11 cellular contexts compared by ENCODE assay signal in the genomic region with DNA sequence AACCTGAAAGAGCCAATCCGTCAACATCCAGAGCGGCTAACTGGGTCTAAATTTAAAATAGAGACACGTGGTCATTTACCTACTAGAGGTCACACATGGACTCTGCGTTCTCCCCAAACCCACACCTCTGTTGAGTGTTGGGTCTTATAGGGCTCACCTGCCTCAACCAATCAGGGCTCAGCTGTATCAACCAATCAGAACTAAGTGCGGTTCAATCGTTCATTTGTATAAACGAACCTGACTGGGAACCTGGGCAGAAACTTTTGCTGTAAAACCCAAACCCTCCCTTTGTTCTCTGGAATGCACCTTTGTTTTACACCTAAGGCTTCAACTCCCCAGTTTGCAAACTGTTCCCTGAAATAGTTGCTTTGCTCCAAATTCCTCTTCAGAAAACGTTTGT. TPM values are rescaled to one million over a fixed set of nuclear protein-coding genes. Genes with fewer than 3 reads are reported as not detected.
A peak's percentile ranks its signal among the peaks of the same experiment; 100 is the strongest.
DNase-seq lines count a peak whose midpoint lies in the region; ATAC-seq and TF ChIP-seq lines count a peak whose summit lies in the region.
"Had no signal": no experiment of that assay in that cellular context is flagged by ENCODE, and none has a peak within 500 bp of the region (broad histone marks: within the 10 kb centered on the region; RNA-seq: fewer than 3 reads in every experiment).

No MANE protein-coding gene starts in this region.

- no peaks in the 10 kb centered on the region for H3K36me3 ChIP-seq in neural progenitor cell

- no peak for ATAC-seq in esophagus mucosa
- no peak for ATAC-seq in GM19023 (IDR thresholded peaks at IDR 0.05; ENCODE audit: unreplicated experiment)

- no peaks in the 10 kb centered on the region for H3K27me3 ChIP-seq in neural progenitor cell

- H3K79me2 ChIP-seq in neural progenitor cell (ENCODE audit: low read depth), result no peaks in the 10 kb centered on the region

- no peaks in the 10 kb centered on the region for H3K9me3 ChIP-seq in neural progenitor cell (ENCODE audit: low read depth)

- H3K27me3 Mint-ChIP-seq in T-helper 2 cell treated with Interferon-gamma antibody and Interleukin-4, amounts not matched to agents 5 μg/mL and 100 μg/mL, for 36 hours (ENCODE audit: low read depth), result peaks cover 14% of the 10 kb centered on the region
- H3K27me3 Mint-ChIP-seq in IgD-negative memory B cell, result no peaks in the 10 kb centered on the region
- H3K27me3 Mint-ChIP-seq in activated naive CD8-positive, alpha-beta T cell treated with anti-CD3 and anti-CD28 coated beads for 36 hours, result peaks cover 19% of the 10 kb centered on the region
- no peaks in the 10 kb centered on the region for H3K27me3 Mint-ChIP-seq in neural progenitor cell (ENCODE audit: insufficient read depth, low read depth)

- H3K9me3 Mint-ChIP-seq in T-helper 2 cell treated with Interferon-gamma antibody and Interleukin-4, amounts not matched to agents 5 μg/mL and 100 μg/mL, for 36 hours, result no peaks in the 10 kb centered on the region
- H3K9me3 Mint-ChIP-seq in IgD-negative memory B cell (peaks cover 0 to 1% (median 0%) of the 10 kb centered on the region in 3 donors), neural progenitor cell (no peaks in the 10 kb centered on the region)
- H3K9me3 Mint-ChIP-seq in activated naive CD8-positive, alpha-beta T cell treated with anti-CD3 and anti-CD28 coated beads for 36 hours, result peaks cover 1% of the 10 kb centered on the region

- no peak overlapping the region for H3K27ac Mint-ChIP-seq in T-helper 2 cell treated with Interferon-gamma antibody and Interleukin-4, amounts not matched to agents 5 μg/mL and 100 μg/mL, for 36 hours
- H3K27ac Mint-ChIP-seq in IgD-negative memory B cell (peak overlapping the region in 2 of 3 donors; percentile 23 to 61), neural progenitor cell (no peak overlapping the region)
- H3K27ac Mint-ChIP-seq in activated naive CD8-positive, alpha-beta T cell treated with anti-CD3 and anti-CD28 coated beads for 36 hours, result no peak overlapping the region

- peak overlapping the region; percentile 69 for H2AFZ ChIP-seq in neural progenitor cell (replicated peaks)

- H3K4me3 Mint-ChIP-seq in T-helper 2 cell treated with Interferon-gamma antibody and Interleukin-4, amounts not matched to agents 5 μg/mL and 100 μg/mL, for 36 hours, result peak overlapping the region; percentile 86
- H3K4me3 Mint-ChIP-seq in IgD-negative memory B cell, result peak overlapping the region; percentile 89 to 91 (median 90)
- peak overlapping the region; percentile 83 for H3K4me3 Mint-ChIP-seq in activated naive CD8-positive, alpha-beta T cell treated with anti-CD3 and anti-CD28 coated beads for 36 hours
- peak overlapping the region; percentile 94 for H3K4me3 Mint-ChIP-seq in neural progenitor cell

- H3K4me1 ChIP-seq in neural progenitor cell, result no peaks in the 10 kb centered on the region

- no peak for DNase-seq in T-helper 2 cell treated with Interferon-gamma antibody and Interleukin-4, amounts not matched to agents 5 μg/mL and 100 μg/mL, for 36 hours (ENCODE audit: low spot score)
- DNase-seq in T-helper 2 cell, result no peak
- DNase-seq in activated naive CD8-positive, alpha-beta T cell treated with anti-CD3 and anti-CD28 coated beads for 36 hours, result no peak
- peak; percentile 29 for DNase-seq in neural progenitor cell (ENCODE audit: low spot score)
- no peak for DNase-seq in 8988T
- DNase-seq: activated CD8-positive, alpha-beta memory T cell treated with anti-CD3 and anti-CD28 coated beads for 24 hours; EL; SW 1271 had no signal

- H3K27ac ChIP-seq in neural progenitor cell, result no peak overlapping the region

- no peak for TF ChIP-seq CTCF in neural progenitor cell (IDR thresholded peaks at IDR 0.05)

- H3K4me3 ChIP-seq in neural progenitor cell, result no peak overlapping the region

- H4K20me1 ChIP-seq in neural progenitor cell (ENCODE audit: low read depth), result no peaks in the 10 kb centered on the region

- H3K9ac ChIP-seq in neural progenitor cell, result no peak overlapping the region

- peaks cover 20% of the 10 kb centered on the region for H3F3A ChIP-seq in neural progenitor cell (ENCODE audit: low read depth)

- no peak overlapping the region for H3K4me2 ChIP-seq in neural progenitor cell

- peaks cover 10% of the 10 kb centered on the region for H3K4me1 Mint-ChIP-seq in T-helper 2 cell treated with Interferon-gamma antibody and Interleukin-4, amounts not matched to agents 5 μg/mL and 100 μg/mL, for 36 hours (ENCODE audit: low read depth)
- H3K4me1 Mint-ChIP-seq in IgD-negative memory B cell (peaks cover 8 to 15% (median 8%) of the 10 kb centered on the region in 3 donors), neural progenitor cell (peaks cover 10% of the 10 kb centered on the region)
- H3K4me1 Mint-ChIP-seq in activated naive CD8-positive, alpha-beta T cell treated with anti-CD3 and anti-CD28 coated beads for 36 hours, result peaks cover 5% of the 10 kb centered on the region

- no peaks in the 10 kb centered on the region for H3K36me3 Mint-ChIP-seq in T-helper 2 cell treated with Interferon-gamma antibody and Interleukin-4, amounts not matched to agents 5 μg/mL and 100 μg/mL, for 36 hours (ENCODE audit: low read depth)
- H3K36me3 Mint-ChIP-seq in IgD-negative memory B cell, result no peaks in the 10 kb centered on the region
- no peaks in the 10 kb centered on the region for H3K36me3 Mint-ChIP-seq in activated naive CD8-positive, alpha-beta T cell treated with anti-CD3 and anti-CD28 coated beads for 36 hours
- H3K36me3 Mint-ChIP-seq in neural progenitor cell, result peaks cover 1% of the 10 kb centered on the region

RNA-seq across cellular contexts. Expression of a gene that starts 8.9 kb away (rescaled TPM):
- polyA plus RNA-seq in IgD-negative memory B cell, result not detected
- under 1 TPM; 0.38 to 0.52 TPM for total RNA-seq in activated naive CD8-positive, alpha-beta T cell treated with anti-CD3 and anti-CD28 coated beads for 36 hours
- 5.7 and 10.0 TPM in 2 replicates for total RNA-seq in neural progenitor cell (ENCODE audit: low replicate concordance)
- 1.1 TPM for total RNA-seq in esophagus mucosa

Comparison
In these comparisons a context has a peak if more than half of its experiments do, and no peak if none do; other contexts are left out.
1. H3K27ac Mint-ChIP-seq: peak in IgD-negative memory B cell (2 of 3); none in T-helper 2 cell treated with Interferon-gamma antibody and Interleukin-4, amounts not matched to agents 5 μg/mL and 100 μg/mL, for 36 hours (single experiment), activated naive CD8-positive, alpha-beta T cell treated with anti-CD3 and anti-CD28 coated beads for 36 hours (single experiment) and neural progenitor cell (single experiment).
2. Peak in every context shown above with its lines, with median percentiles within 50 percentile points of each other: H3K4me3 Mint-ChIP-seq.